12 cellular contexts compared by ENCODE assay signal in the genomic region with DNA sequence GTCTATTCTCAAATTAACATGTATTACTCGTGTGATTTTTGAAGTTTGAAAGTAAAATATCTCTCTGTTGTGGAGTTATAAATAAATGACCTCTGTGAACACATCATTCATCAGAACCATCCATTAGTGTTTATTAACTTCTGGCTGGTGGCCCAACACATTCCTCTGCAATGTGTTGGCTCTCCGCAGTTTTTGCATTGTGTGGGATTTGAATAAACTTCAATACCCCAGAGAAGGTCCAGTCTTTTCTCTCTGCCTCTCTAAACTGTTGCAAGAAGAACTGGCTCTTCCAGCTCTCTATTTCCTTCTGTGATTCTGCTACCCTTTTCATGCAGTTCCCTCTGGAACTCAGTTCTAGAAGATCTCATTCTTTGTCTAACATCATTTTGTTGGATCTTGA.
DNase-seq lines count a peak whose midpoint lies in the region; ATAC-seq and TF ChIP-seq lines count a peak whose summit lies in the region.
"Had no signal": no experiment of that assay in that cellular context is flagged by ENCODE, and none has a peak within 500 bp of the region (broad histone marks: within the 10 kb centered on the region; RNA-seq: fewer than 3 reads in every experiment).

No MANE protein-coding gene starts in this region.

- H3K4me3 ChIP-seq in AG04450 (ENCODE audit: low read depth, low read length), result no peak overlapping the region
- H3K4me3 ChIP-seq: BLaER1, colonic mucosa had no signal

- no peak for ATAC-seq in GM19452 (IDR thresholded peaks at IDR 0.05; ENCODE audit: unreplicated experiment)

- H3K27me3 ChIP-seq in AG04450 (ENCODE audit: control insufficient read depth, insufficient read depth, low read length), result no peaks in the 10 kb centered on the region
- H3K27me3 ChIP-seq: BLaER1, colonic mucosa had no signal

- no peak overlapping the region for H3K27ac ChIP-seq in AG04450 (ENCODE audit: low read depth, low read length)
- H3K27ac ChIP-seq: BLaER1, colonic mucosa had no signal

- peaks cover 4% of the 10 kb centered on the region; the same call in 1 of the 2 replicates for H3K9me3 ChIP-seq in AG04450 (ENCODE audit: control insufficient read depth, insufficient read depth, low read length)
- H3K9me3 ChIP-seq: BLaER1, colonic mucosa had no signal

- CTCF ChIA-PET in AG04450 (lab: Charles Lee), result interaction anchor here (0.8 kb wide), 1 partner anchor 409 kb away, joined by 3 read pairs; no protein-coding TSS in a partner anchor

- DNase-seq in AG04450 (ENCODE audit: low read depth, low spot score) (peak; percentile 66), M059J (ENCODE audit: low read depth) (peak; percentile 95), epidermal melanocyte (ENCODE audit: insufficient read length, low spot score) (peak; percentile 27), lung microvascular endothelial cell (ENCODE audit: low read depth in 2 of 2) (peak; percentile 87 to 90), cerebellar cortex (ENCODE audit: low spot score) (no peak), DMS 273 treated with DMSO at 0.1 percent for 48 hours (lab: John Stamatoyannopoulos, UW) (no peak), NCI-H774 (lab: John Stamatoyannopoulos, UW) (no peak)
- DNase-seq: colonic mucosa; mesendoderm; stimulated activated CD4-positive, alpha-beta T cell treated with anti-CD3 and anti-CD28 coated beads, Interleukin-2, amount 100 ng/mL, for 24 hours had no signal

- no peak for TF ChIP-seq CTCF in AG04450 (IDR thresholded peaks at IDR 0.05; ENCODE audit: low read depth, low read length)

- POLR2A ChIA-PET in AG04450 (lab: Yijun Ruan, JAX), result no interaction called here

Comparison
In these comparisons a context has a peak if more than half of its experiments do, and no peak if none do; other contexts are left out.
1. DNase-seq: peak in AG04450 (single experiment), M059J (single experiment), epidermal melanocyte (single experiment) and lung microvascular endothelial cell (2 of 2); none in cerebellar cortex (single experiment), DMS 273 treated with DMSO at 0.1 percent for 48 hours (single experiment) and NCI-H774 (single experiment).